ENCODE assay signal across 10 cellular contexts in the genomic region with DNA sequence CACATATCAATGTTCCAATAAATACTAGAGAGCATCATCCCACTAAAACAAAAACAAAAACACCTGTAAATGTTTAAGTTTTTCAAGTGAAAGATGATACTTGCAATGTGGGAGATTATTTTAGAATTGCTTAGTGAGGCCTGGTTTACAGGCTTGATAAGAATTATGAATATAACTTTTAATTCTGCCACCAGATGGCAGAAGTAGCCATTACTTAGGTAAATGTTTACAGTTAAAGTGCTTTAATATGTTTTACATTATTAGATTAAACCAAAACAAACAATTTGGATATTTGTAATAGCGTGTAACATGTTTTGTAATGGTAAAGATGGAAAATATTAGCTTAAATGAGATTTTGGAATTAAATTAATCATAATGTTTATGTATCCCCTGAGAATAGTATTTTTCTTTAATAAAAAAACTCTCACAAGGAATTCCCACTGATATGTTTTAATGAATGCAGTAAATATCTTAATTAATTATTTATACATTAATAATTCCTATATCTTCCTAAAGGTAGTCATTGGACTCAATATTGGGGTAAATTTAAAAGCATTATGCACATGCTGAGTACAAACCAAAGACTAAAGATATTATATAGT.
DNase-seq lines count a peak whose midpoint lies in the region; ATAC-seq and TF ChIP-seq lines count a peak whose summit lies in the region.
"Had no signal": no experiment of that assay in that cellular context is flagged by ENCODE, and none has a peak within 500 bp of the region (broad histone marks: within the 10 kb centered on the region; RNA-seq: fewer than 3 reads in every experiment).

No MANE protein-coding gene starts in this region.

- CTCF ChIA-PET in OCI-LY7 (lab: Charles Lee; ENCODE audit: unreplicated experiment): no interaction called here

- no peaks in the 10 kb centered on the region for H3K27me3 ChIP-seq in left ventricle myocardium inferior (ENCODE audit: low read depth)

- no peak overlapping the region for H2AFZ ChIP-seq in OCI-LY7 (ENCODE audit: low read length)

- intact Hi-C loops in left ventricle myocardium inferior (cut with micrococcal nuclease) (no loop called here), left ventricle myocardium superior (cut with micrococcal nuclease) (no loop called here), OCI-LY7 (cut with micrococcal nuclease; ENCODE audit: unreplicated experiment) (loop anchor here (10.0 kb wide), 2 partner anchors 551 to 1199 kb away; no protein-coding TSS in a partner anchor)
- intact Hi-C loops in activated CD4-positive, alpha-beta T cell treated with anti-CD3 and anti-CD28 coated beads, Interleukin-2, amount 10 ng/mL, durations not matched to agents 24 days and 14 days (cut with micrococcal nuclease): loop anchor here (5.0 kb wide), 1 partner anchor 1466 kb away; no protein-coding TSS in a partner anchor

- no peak overlapping the region for H3K4me2 ChIP-seq in OCI-LY7 (ENCODE audit: low read length)

- no peak overlapping the region for H3K4me3 ChIP-seq in left ventricle myocardium inferior
- H3K4me3 ChIP-seq in OCI-LY7 (ENCODE audit: low read depth, low read length, poor library complexity, severe bottlenecking): no peak overlapping the region
- no peak overlapping the region for H3K4me3 ChIP-seq in foreskin fibroblast (ENCODE audit: low read depth in 1 of 2, low read length in 2 of 2)

- H3K4me1 ChIP-seq in left ventricle myocardium inferior: no peaks in the 10 kb centered on the region
- no peaks in the 10 kb centered on the region for H3K4me1 ChIP-seq in OCI-LY7 (ENCODE audit: insufficient read depth, low read length, poor library complexity, severe bottlenecking)

- TF ChIP-seq CTCF in left ventricle myocardium inferior (IDR thresholded peaks at IDR 0.05; ENCODE audit: borderline replicate concordance): peak; percentile 49
- peak; percentile 79 for TF ChIP-seq CTCF in OCI-LY7 (conservative IDR thresholded peaks at IDR 0.05; ENCODE audit: low read length)
- peak; percentile 12 for TF ChIP-seq CTCF in foreskin fibroblast (IDR thresholded peaks at IDR 0.05; ENCODE audit: low read depth, low read length)

- no peak overlapping the region for H3K4me3 Mint-ChIP-seq in activated CD4-positive, alpha-beta T cell treated with anti-CD3 and anti-CD28 coated beads, Interleukin-2, amount 10 ng/mL, durations not matched to agents 24 days and 14 days
- H3K4me3 Mint-ChIP-seq: activated naive CD8-positive, alpha-beta T cell treated with anti-CD3 and anti-CD28 coated beads for 36 hours had no signal

- H3K27ac Mint-ChIP-seq in activated CD4-positive, alpha-beta T cell treated with anti-CD3 and anti-CD28 coated beads, Interleukin-2, amount 10 ng/mL, durations not matched to agents 24 days and 14 days: no peak overlapping the region
- H3K27ac Mint-ChIP-seq: activated naive CD8-positive, alpha-beta T cell treated with anti-CD3 and anti-CD28 coated beads for 36 hours had no signal

- H3K27me3 Mint-ChIP-seq in activated CD4-positive, alpha-beta T cell treated with anti-CD3 and anti-CD28 coated beads, Interleukin-2, amount 10 ng/mL, durations not matched to agents 24 days and 14 days: no peaks in the 10 kb centered on the region

- BruUV-seq in OCI-LY7 (replicated peaks; lab: Mats Ljungman, UMichigan): no TSS peak

- H3K9me2 ChIP-seq in OCI-LY7 (ENCODE audit: insufficient read depth, low read length): 0 out of 2 replicates have a peak, but pooled peaks cover 4% of the 10 kb centered on the region

- no peaks in the 10 kb centered on the region for H3K4me1 Mint-ChIP-seq in activated CD4-positive, alpha-beta T cell treated with anti-CD3 and anti-CD28 coated beads, Interleukin-2, amount 10 ng/mL, durations not matched to agents 24 days and 14 days
- H3K4me1 Mint-ChIP-seq: activated naive CD8-positive, alpha-beta T cell treated with anti-CD3 and anti-CD28 coated beads for 36 hours had no signal

- no peak for ATAC-seq in left ventricle myocardium superior
- ATAC-seq in HG03460 (IDR thresholded peaks at IDR 0.05; ENCODE audit: unreplicated experiment): no peak

- no peaks in the 10 kb centered on the region for H3K36me3 ChIP-seq in left ventricle myocardium inferior
- no peaks in the 10 kb centered on the region for H3K36me3 ChIP-seq in OCI-LY7 (ENCODE audit: insufficient read depth, low read length)

- H3K9me3 ChIP-seq in left ventricle myocardium inferior (replicated peaks) (no peaks in the 10 kb centered on the region), OCI-LY7 (ENCODE audit: low read length) (no peaks in the 10 kb centered on the region)

- no peak overlapping the region for H3K27ac ChIP-seq in left ventricle myocardium inferior (replicated peaks)
- H3K27ac ChIP-seq in OCI-LY7 (ENCODE audit: low read depth, low read length, poor library complexity, severe bottlenecking): no peak overlapping the region

- no peaks in the 10 kb centered on the region for H3K79me2 ChIP-seq in OCI-LY7 (ENCODE audit: insufficient read depth, low read depth, low read length)

- no peaks in the 10 kb centered on the region for H3K36me3 Mint-ChIP-seq in activated CD4-positive, alpha-beta T cell treated with anti-CD3 and anti-CD28 coated beads, Interleukin-2, amount 10 ng/mL, durations not matched to agents 24 days and 14 days (ENCODE audit: low read depth)
- H3K36me3 Mint-ChIP-seq: activated naive CD8-positive, alpha-beta T cell treated with anti-CD3 and anti-CD28 coated beads for 36 hours had no signal

- H4K20me1 ChIP-seq in OCI-LY7 (ENCODE audit: insufficient read depth, low read length): no peaks in the 10 kb centered on the region

- no peaks in the 10 kb centered on the region for H3K9me3 Mint-ChIP-seq in activated CD4-positive, alpha-beta T cell treated with anti-CD3 and anti-CD28 coated beads, Interleukin-2, amount 10 ng/mL, durations not matched to agents 24 days and 14 days
- H3K9me3 Mint-ChIP-seq: activated naive CD8-positive, alpha-beta T cell treated with anti-CD3 and anti-CD28 coated beads for 36 hours had no signal

- POLR2A ChIA-PET in OCI-LY7 (lab: Charles Lee): interaction anchor here (1.0 kb wide), 1 partner anchor 55 kb away, joined by 3 read pairs; no protein-coding TSS in a partner anchor

- DNase-seq in left ventricle myocardium inferior (no peak), left ventricle myocardium superior (no peak), OCI-LY7 (ENCODE audit: low spot score) (peak; percentile 31), foreskin fibroblast (peak in 1 of 2 donors; percentile 52), occipital lobe (lab: John Stamatoyannopoulos, UW) (no peak)
- no peak for DNase-seq in stimulated activated CD4-positive, alpha-beta T cell treated with anti-CD3 and anti-CD28 coated beads, Interleukin-12 subunit alpha, Interleukin-12 subunit beta, amount 100 ng/mL, for 4 hours
- DNase-seq in activated CD4-positive, alpha-beta T cell treated with anti-CD3 and anti-CD28 coated beads, Interleukin-2, amount 10 ng/mL, durations not matched to agents 24 days and 14 days: no peak
- DNase-seq: activated naive CD8-positive, alpha-beta T cell treated with anti-CD3 and anti-CD28 coated beads for 36 hours; NCI-H187 treated with DMSO at 0.1 percent for 48 hours had no signal

Comparison
In these comparisons a context has a peak if more than half of its experiments do, and no peak if none do; other contexts are left out.
1. CTCF ChIP-seq: peak in every context shown above with its lines; median percentile 79 in OCI-LY7; 49 in left ventricle myocardium inferior; 12 in foreskin fibroblast.
2. intact Hi-C loops: an anchor here in OCI-LY7 (10.0 kb wide) and activated CD4-positive, alpha-beta T cell treated with anti-CD3 and anti-CD28 coated beads, Interleukin-2, amount 10 ng/mL, durations not matched to agents 24 days and 14 days (5.0 kb wide); none called in left ventricle myocardium inferior and left ventricle myocardium superior.